In the genomic region with DNA sequence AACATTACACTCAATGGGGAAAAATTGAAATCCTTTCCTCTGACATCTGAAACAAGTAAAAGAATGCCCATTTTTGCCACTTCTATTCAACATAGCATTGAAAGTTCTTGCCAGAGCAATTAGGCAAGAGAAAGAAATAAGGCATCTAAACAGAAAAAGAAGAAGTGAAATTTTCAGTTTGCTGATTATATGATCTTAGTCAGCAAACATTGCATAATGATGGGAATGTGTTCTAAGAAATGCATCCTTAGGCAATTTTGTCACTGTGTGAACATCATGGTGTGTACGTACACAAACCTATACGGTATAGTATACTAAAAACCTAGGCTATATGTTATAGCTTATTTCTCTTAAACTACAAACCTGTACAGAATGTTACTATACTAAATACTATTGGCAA, we compare ENCODE assay signal across 24 cellular contexts. TPM values are rescaled to one million over a fixed set of nuclear protein-coding genes. Genes with fewer than 3 reads are reported as not detected.
"Had no signal": no experiment of that assay in that cellular context is flagged by ENCODE, and none has a peak within 500 bp of the region (broad histone marks: within the 10 kb centered on the region; RNA-seq: fewer than 3 reads in every experiment).

No MANE protein-coding gene starts in this region.

- H3K36me3 Mint-ChIP-seq: activated naive CD8-positive, alpha-beta T cell treated with anti-CD3 and anti-CD28 coated beads for 36 hours; mesothelial cell of epicardium; natural killer cell had no signal

- H3K4me1 Mint-ChIP-seq: activated naive CD8-positive, alpha-beta T cell treated with anti-CD3 and anti-CD28 coated beads for 36 hours; activated T-helper 17 cell treated with anti-CD3 and anti-CD28 coated beads, Interleukin-2, amount 50 U/mL, for 72 hours; mesothelial cell of epicardium; natural killer cell; stimulated activated naive B cell treated with anti-CD40 and anti-IgM and Interleukin-4, amounts not matched to agents 10 μg/mL and 1 μg/mL and 100 μg/mL, for 72 hours had no signal

- H3K27ac Mint-ChIP-seq: activated naive CD8-positive, alpha-beta T cell treated with anti-CD3 and anti-CD28 coated beads for 36 hours; activated T-helper 17 cell treated with anti-CD3 and anti-CD28 coated beads, Interleukin-2, amount 50 U/mL, for 72 hours; mesothelial cell of epicardium; natural killer cell; progenitor cell of endocrine pancreas; stimulated activated naive B cell treated with anti-CD40 and anti-IgM and Interleukin-4, amounts not matched to agents 10 μg/mL and 1 μg/mL and 100 μg/mL, for 72 hours had no signal

- H3K4me3 Mint-ChIP-seq: activated naive CD8-positive, alpha-beta T cell treated with anti-CD3 and anti-CD28 coated beads for 36 hours; activated T-helper 17 cell treated with anti-CD3 and anti-CD28 coated beads, Interleukin-2, amount 50 U/mL, for 72 hours; mesothelial cell of epicardium; natural killer cell; stimulated activated naive B cell treated with anti-CD40 and anti-IgM and Interleukin-4, amounts not matched to agents 10 μg/mL and 1 μg/mL and 100 μg/mL, for 72 hours had no signal

- H3K27me3 Mint-ChIP-seq: progenitor cell of endocrine pancreas had no signal

- ATAC-seq: activated T-helper 17 cell treated with anti-CD3 and anti-CD28 coated beads, Interleukin-2, amount 50 U/mL, for 72 hours; gastrocnemius medialis; natural killer cell; stimulated activated naive B cell treated with anti-CD40 and anti-IgM and Interleukin-4, amounts not matched to agents 10 μg/mL and 1 μg/mL and 100 μg/mL, for 72 hours had no signal

- DNase-seq: activated CD4-positive, alpha-beta T cell treated with anti-CD3 and anti-CD28 coated beads, Interleukin-2, amount 50 U/mL, for 1 hour; activated CD4-positive, CD25-positive, alpha-beta regulatory T cell; activated naive CD4-positive, alpha-beta T cell; activated naive CD8-positive, alpha-beta T cell treated with anti-CD3 and anti-CD28 coated beads for 36 hours; activated T-cell treated with anti-CD3 and anti-CD28 coated beads, Interleukin-2, amount 50 U/mL, for 1 hour; colonic mucosa; esophagus squamous epithelium; gastrocnemius medialis; hippocampal formation; left ventricle myocardium inferior; natural killer cell; retina; sigmoid colon; stimulated activated CD4-positive, alpha-beta T cell treated with anti-CD3 and anti-CD28 coated beads, Interleukin-2, amount 100 ng/mL, for 48 hours; stimulated activated CD8-positive, alpha-beta memory T cell treated with anti-CD3 and anti-CD28 coated beads, Interleukin-4, amount 100 ng/mL, for 48 hours; stimulated activated naive B cell treated with anti-CD40 and anti-IgM and Interleukin-4, amounts not matched to agents 10 μg/mL and 1 μg/mL and 100 μg/mL, for 72 hours; T1000; transverse colon; uterus had no signal

RNA-seq across cellular contexts. Expression of gene HTR1F, which starts 11.7 kb away (rescaled TPM):
- total RNA-seq: activated naive CD8-positive, alpha-beta T cell treated with anti-CD3 and anti-CD28 coated beads for 36 hours; activated T-helper 17 cell treated with anti-CD3 and anti-CD28 coated beads, Interleukin-2, amount 50 U/mL, for 72 hours; lung microvascular endothelial cell; mesothelial cell of epicardium; osteocyte had no signal
